ENCODE assay signal across 8 cellular contexts in genomic region chr5:132227235-132227484, GRCh38. TPM values are rescaled to one million over a fixed set of nuclear protein-coding genes. Genes with fewer than 3 reads are reported as not detected.
A peak's percentile ranks its signal among the peaks of the same experiment; 100 is the strongest.
DNase-seq lines count a peak whose midpoint lies in the region; ATAC-seq and TF ChIP-seq lines count a peak whose summit lies in the region.

No MANE protein-coding gene starts in this region.

- peak overlapping the region; percentile 47 for H3K4me3 Mint-ChIP-seq in activated CD8-positive, alpha-beta T cell treated with anti-CD3 and anti-CD28 coated beads, Interleukin-2, amount 10 ng/mL, durations not matched to agents 7 days and 5 days

- H3K27me3 ChIP-seq in right cardiac atrium (ENCODE audit: control insufficient read depth, insufficient read depth), result no peaks in the 10 kb centered on the region

- CTCF ChIA-PET in activated CD8-positive, alpha-beta T cell treated with anti-CD3 and anti-CD28 coated beads, Interleukin-2, amount 10 ng/mL, durations not matched to agents 7 days and 5 days (lab: Charles Lee), result interaction anchor here (3.3 kb wide), 1 partner anchor 11 kb away, joined by 31 read pairs; no protein-coding TSS in a partner anchor

- H3K27ac ChIP-seq in right cardiac atrium (ENCODE audit: low read length), result peak overlapping the region; percentile 81

- TF ChIP-seq CTCF in GM12864 (IDR thresholded peaks at IDR 0.05; ENCODE audit: low read depth, low read length, missing control alignments), result no peak

- ATAC-seq in activated CD8-positive, alpha-beta T cell treated with anti-CD3 and anti-CD28 coated beads, Interleukin-2, amount 10 ng/mL, durations not matched to agents 7 days and 5 days, result no peak
- ATAC-seq in right cardiac atrium (peak in 1 of 2 donors; percentile 80), sciatic nerve (peak; percentile 81), HG02763 (IDR thresholded peaks at IDR 0.05; ENCODE audit: unreplicated experiment) (no peak)

- under 1% methylated on average over 13 of the region's 13 CpGs for WGBS in right cardiac atrium

- H3K4me1 Mint-ChIP-seq in activated CD8-positive, alpha-beta T cell treated with anti-CD3 and anti-CD28 coated beads, Interleukin-2, amount 10 ng/mL, durations not matched to agents 7 days and 5 days (ENCODE audit: low read depth), result peaks cover 36% of the 10 kb centered on the region

- no peaks in the 10 kb centered on the region for H3K9me3 Mint-ChIP-seq in activated CD8-positive, alpha-beta T cell treated with anti-CD3 and anti-CD28 coated beads, Interleukin-2, amount 10 ng/mL, durations not matched to agents 7 days and 5 days (ENCODE audit: insufficient read depth)

- H3K4me1 ChIP-seq in right cardiac atrium (ENCODE audit: control insufficient read depth, insufficient read depth, low read length), result peaks cover 23% of the 10 kb centered on the region

- H3K27me3 Mint-ChIP-seq in activated CD8-positive, alpha-beta T cell treated with anti-CD3 and anti-CD28 coated beads, Interleukin-2, amount 10 ng/mL, durations not matched to agents 7 days and 5 days (ENCODE audit: low read depth), result peaks cover 18% of the 10 kb centered on the region

- POLR2A ChIA-PET in activated CD8-positive, alpha-beta T cell treated with anti-CD3 and anti-CD28 coated beads, Interleukin-2, amount 10 ng/mL, durations not matched to agents 7 days and 5 days (lab: Charles Lee), result interaction anchor here (0.5 kb wide), 1 partner anchor 113 kb away, joined by 3 read pairs; no protein-coding TSS in a partner anchor

- H3K9me3 ChIP-seq in right cardiac atrium (ENCODE audit: control insufficient read depth, low read length), result no peaks in the 10 kb centered on the region

- intact Hi-C loops in right cardiac atrium (cut with DNase I), result no loop called here
- intact Hi-C loops in sciatic nerve (cut with DNase I), result no loop called here

- no peaks in the 10 kb centered on the region for H3K36me3 Mint-ChIP-seq in activated CD8-positive, alpha-beta T cell treated with anti-CD3 and anti-CD28 coated beads, Interleukin-2, amount 10 ng/mL, durations not matched to agents 7 days and 5 days (ENCODE audit: low read depth)

- no peak for DNase-seq in GM12864 (ENCODE audit: low read depth)
- no peak for DNase-seq in activated CD8-positive, alpha-beta T cell treated with anti-CD3 and anti-CD28 coated beads, Interleukin-2, amount 10 ng/mL, durations not matched to agents 7 days and 5 days
- peak in 1 of 3 donors; percentile 93 for DNase-seq in right cardiac atrium
- peak; percentile 81 for DNase-seq in sciatic nerve (ENCODE audit: low spot score)
- DNase-seq in NOMO-1 treated with dmso at 0.1 percent for 144 hours (lab: John Stamatoyannopoulos, UW; ENCODE audit: unreplicated experiment), result no peak
- no peak for DNase-seq in dedifferentiated amniotic fluid mesenchymal stem cell (ENCODE audit: extremely low spot score)
- no peak for DNase-seq in effector CD4-positive, alpha-beta T cell

- H3K4me3 ChIP-seq in GM12864 (ENCODE audit: low read depth, low read length), result peak overlapping the region; percentile 56
- H3K4me3 ChIP-seq in right cardiac atrium (ENCODE audit: low read length), result peak overlapping the region; percentile 86

- H3K27ac Mint-ChIP-seq in activated CD8-positive, alpha-beta T cell treated with anti-CD3 and anti-CD28 coated beads, Interleukin-2, amount 10 ng/mL, durations not matched to agents 7 days and 5 days, result no peak overlapping the region

RNA-seq across cellular contexts. Expression of gene P4HA2, which starts 0.5 kb away (rescaled TPM):
- 10 to 100 TPM; 11.4 to 13.5 TPM for total RNA-seq in activated CD8-positive, alpha-beta T cell treated with anti-CD3 and anti-CD28 coated beads, Interleukin-2, amount 10 ng/mL, durations not matched to agents 7 days and 5 days
- 100 to 1,000 TPM in 1 of 4 donors, 10 to 100 TPM in 3; 58.9 to 103 (median 71.8) TPM for total RNA-seq in right cardiac atrium
- 51.9 TPM for polyA plus RNA-seq in right cardiac atrium
- total RNA-seq in sciatic nerve, result 26.9 TPM

RNA-seq across cellular contexts. Expression of gene PDLIM4, which starts 30.3 kb away (rescaled TPM):
- not detected for total RNA-seq in activated CD8-positive, alpha-beta T cell treated with anti-CD3 and anti-CD28 coated beads, Interleukin-2, amount 10 ng/mL, durations not matched to agents 7 days and 5 days
- total RNA-seq in right cardiac atrium, result 100 to 1,000 TPM in 1 of 4 donors, 10 to 100 TPM in 3; 47.8 to 113 (median 54.3) TPM
- 35.0 TPM for polyA plus RNA-seq in right cardiac atrium
- total RNA-seq in sciatic nerve, result 50.2 TPM

Comparison
In these comparisons a context has a peak if more than half of its experiments do, and no peak if none do; other contexts are left out.
1. RNA of gene PDLIM4, which starts 30.3 kb away (total RNA-seq): 47.8 to 113 TPM in right cardiac atrium and 50.2 TPM in sciatic nerve (single experiment); not detected in activated CD8-positive, alpha-beta T cell treated with anti-CD3 and anti-CD28 coated beads, Interleukin-2, amount 10 ng/mL, durations not matched to agents 7 days and 5 days; every median in the first group is over 10 times any median in the second.